1 cellular context compared by ENCODE assay signal in genomic region chr11:59883597-59883996, GRCh38.
TF ChIP-seq lines count a peak whose summit lies in the region.

No MANE protein-coding gene starts in this region.

TF ChIP-seq in K562, 482 proteins besides CTCF, POLR2A, EP300 and RAD21 (continues in another document):
- TF ChIP-seq BRD9 (IDR thresholded peaks at IDR 0.05; ENCODE audit: low read depth, partially characterized antibody): no peak
- no peak for TF ChIP-seq KDM5B (IDR thresholded peaks at IDR 0.05; ENCODE audit: insufficient replicate concordance, low read depth, low read length)
- TF ChIP-seq BCOR (IDR thresholded peaks at IDR 0.05): peak; percentile 45; the same call in 1 of the 2 replicates
- TF ChIP-seq EGR1 (conservative IDR thresholded peaks at IDR 0.05): no peak
- TF ChIP-seq SNAPC5 (CRISPR knock-in tag; IDR thresholded peaks at IDR 0.05): no peak
- TF ChIP-seq KDM1A (IDR thresholded peaks at IDR 0.05): 0 out of 4 replicates have a peak, but pooled peaks of 1 of the 2 experiments have one; percentile 26
- no peak for TF ChIP-seq PBX2 (CRISPR knock-in tag; IDR thresholded peaks at IDR 0.05; ENCODE audit: low read depth)
- TF ChIP-seq PBX2 (tag; conservative IDR thresholded peaks at IDR 0.05; ENCODE audit: low read depth): no peak
- no peak for TF ChIP-seq DLX4 (CRISPR knock-in tag; IDR thresholded peaks at IDR 0.05)
- no peak for TF ChIP-seq ZEB2 (IDR thresholded peaks at IDR 0.05)
- TF ChIP-seq REST (CRISPR knock-in tag; IDR thresholded peaks at IDR 0.05; ENCODE audit: low read depth): no peak
- TF ChIP-seq RERE (CRISPR knock-in tag; IDR thresholded peaks at IDR 0.05; ENCODE audit: borderline replicate concordance): no peak
- no peak for TF ChIP-seq FOXA1 (IDR thresholded peaks at IDR 0.05; ENCODE audit: borderline replicate concordance)
- no peak for TF ChIP-seq ZNF592 (IDR thresholded peaks at IDR 0.05)
- TF ChIP-seq RBM25 (IDR thresholded peaks at IDR 0.05; ENCODE audit: low read depth, low read length, severe bottlenecking): peak; percentile 81
- no peak for TF ChIP-seq PHF20 (IDR thresholded peaks at IDR 0.05; ENCODE audit: partially characterized antibody)
- no peak for TF ChIP-seq ZNF282 (CRISPR knock-in tag; IDR thresholded peaks at IDR 0.05)
- TF ChIP-seq TRIM28 (IDR thresholded peaks at IDR 0.05): no peak
- no peak for TF ChIP-seq IRF9 (tag; IDR thresholded peaks at IDR 0.05)
- no peak for TF ChIP-seq HDAC2 (IDR thresholded peaks at IDR 0.05)
- TF ChIP-seq ESRRA (IDR thresholded peaks at IDR 0.05; ENCODE audit: borderline replicate concordance, low read depth): peak; percentile 58; the same call in 1 of the 2 replicates
- TF ChIP-seq FOXK1 (CRISPR knock-in tag; IDR thresholded peaks at IDR 0.05; ENCODE audit: borderline replicate concordance): no peak
- no peak for TF ChIP-seq SUPT5H (IDR thresholded peaks at IDR 0.05)
- TF ChIP-seq ZMIZ1 (IDR thresholded peaks at IDR 0.05; ENCODE audit: low read depth in 2 of 2, low read length in 2 of 2): no peak
- no peak for TF ChIP-seq NFXL1 (CRISPR knock-in tag; IDR thresholded peaks at IDR 0.05)
- no peak for TF ChIP-seq KLF10 (CRISPR knock-in tag; IDR thresholded peaks at IDR 0.05)
- no peak for TF ChIP-seq CXXC5 (CRISPR knock-in tag; IDR thresholded peaks at IDR 0.05)
- no peak for TF ChIP-seq HDAC3 (IDR thresholded peaks at IDR 0.05; ENCODE audit: borderline replicate concordance, partially characterized antibody)
- no peak for TF ChIP-seq ZKSCAN1 (IDR thresholded peaks at IDR 0.05; ENCODE audit: low read depth, low read length)
- TF ChIP-seq HMG20A (CRISPR knock-in tag; conservative IDR thresholded peaks at IDR 0.05): no peak
- TF ChIP-seq SMC3 (conservative IDR thresholded peaks at IDR 0.05; ENCODE audit: insufficient read depth, low read depth, low read length): no peak
- TF ChIP-seq RUNX1 (IDR thresholded peaks at IDR 0.05; ENCODE audit: low read depth): no peak
- no peak for TF ChIP-seq CHAMP1 (IDR thresholded peaks at IDR 0.05)
- TF ChIP-seq RB1 (IDR thresholded peaks at IDR 0.05; ENCODE audit: low read depth): no peak
- no peak for TF ChIP-seq FOS (IDR thresholded peaks at IDR 0.05; ENCODE audit: extremely low read depth, insufficient read length)
- TF ChIP-seq CHD2 (IDR thresholded peaks at IDR 0.05; ENCODE audit: low read depth, low read length): no peak
